ENCODE assay signal across 19 cellular contexts in the genomic region with DNA sequence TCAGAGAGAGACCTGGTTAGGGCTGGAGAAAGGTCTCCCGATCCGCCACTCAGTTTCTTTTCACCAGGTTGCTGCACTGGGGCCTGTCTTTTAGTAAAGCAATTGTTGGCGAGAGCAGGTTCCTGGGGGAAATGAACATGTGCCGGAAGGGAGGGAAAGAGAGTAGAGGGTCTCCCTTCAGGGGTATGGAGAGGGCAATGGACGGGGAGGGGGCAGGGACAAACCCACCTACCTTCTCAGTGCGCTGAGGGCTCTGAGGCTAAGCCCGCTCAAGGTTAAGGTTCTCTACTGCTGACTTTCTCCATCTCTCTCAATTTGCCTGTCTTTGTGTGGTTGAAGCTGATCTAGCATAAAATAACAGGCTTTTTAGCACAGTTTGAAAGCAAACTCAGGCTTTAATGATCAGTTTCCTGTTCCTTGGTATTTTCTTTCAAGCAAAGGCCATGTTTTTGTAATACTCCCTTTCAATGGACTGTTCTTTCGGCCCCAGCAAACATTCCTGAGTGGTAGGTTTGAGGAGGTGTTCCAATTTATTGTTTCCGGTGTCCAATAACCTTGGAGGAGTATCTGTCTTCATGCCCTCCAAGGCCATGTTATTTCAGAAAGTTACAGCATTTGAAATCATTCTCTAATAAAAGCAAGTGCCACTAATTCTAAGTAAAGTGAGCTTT. TPM values are rescaled to one million over a fixed set of nuclear protein-coding genes. Genes with fewer than 3 reads are reported as not detected.
A peak's percentile ranks its signal among the peaks of the same experiment; 100 is the strongest.
DNase-seq lines count a peak whose midpoint lies in the region; ATAC-seq, FAIRE-seq and TF ChIP-seq lines count a peak whose summit lies in the region.
"Had no signal": no experiment of that assay in that cellular context is flagged by ENCODE, and none has a peak within 500 bp of the region (broad histone marks: within the 10 kb centered on the region; RNA-seq: fewer than 3 reads in every experiment).

No MANE protein-coding gene starts in this region.

- H3K27ac ChIP-seq in K562 (ENCODE audit: extremely low read depth, low read depth, low read length): no peak overlapping the region

- H3K36me3 Mint-ChIP-seq in osteocyte (ENCODE audit: unreplicated experiment): peaks cover 10% of the 10 kb centered on the region

- CTCF ChIA-PET in K562 (lab: Yijun Ruan, JAX; ENCODE audit: low intra/inter-chr PET ratio): no interaction called here

- no peaks in the 10 kb centered on the region for H3K27me3 ChIP-seq in K562 (ENCODE audit: control insufficient read depth in 2 of 2, insufficient read depth in 2 of 2, low read length in 2 of 2)

- in situ Hi-C loops in K562 (cut with MboI): no loop called here

- no peak for TF ChIP-seq RAD21 in K562 (CRISPR knock-in tag; conservative IDR thresholded peaks at IDR 0.05 in 1 of 2, IDR thresholded peaks at IDR 0.05 in 1 of 2)

- H3K4me2 ChIP-seq in K562 (ENCODE audit: insufficient read depth, low read length): no peak overlapping the region

- no peaks in the 10 kb centered on the region for H4K20me1 ChIP-seq in K562 (replicated peaks; ENCODE audit: control insufficient read depth, insufficient read depth, low read length)

- TF ChIP-seq POLR2A in K562 (conservative IDR thresholded peaks at IDR 0.05): no peak

- no peaks in the 10 kb centered on the region for H3K9me3 ChIP-seq in K562 (replicated peaks; ENCODE audit: control insufficient read depth, insufficient read depth, low read depth, low read length)

- POLR2A ChIA-PET in K562 (lab: Yijun Ruan, JAX): interaction anchor here (0.6 to 1.0 kb wide), 2 partner anchors 20 to 130 kb away, joined by 3 read pairs; no protein-coding TSS in a partner anchor

- intact Hi-C loops in K562 (cut with micrococcal nuclease): no loop called here

- WGBS in K562 (ENCODE audit: insufficient coverage, low coverage, missing lambda C conversion rate): 68% methylated on average over 9 of the region's 9 CpGs

- FAIRE-seq in K562 (lab: Jason Lieb, UNC) (peak; percentile 60), D721Med (lab: Jason Lieb, UNC) (no peak)

- H3K27ac Mint-ChIP-seq in osteocyte (ENCODE audit: unreplicated experiment): peak overlapping the region; percentile 80
- H3K27ac Mint-ChIP-seq: B cell; CD4-positive, alpha-beta T cell; IgD-negative memory B cell had no signal

- BruUV-seq in K562 (replicated peaks; lab: Mats Ljungman, UMichigan): no TSS peak

- no peak overlapping the region for H3K9ac ChIP-seq in K562 (ENCODE audit: insufficient read depth in 1 of 2, low read depth in 2 of 2, low read length in 2 of 2)

- no peak for DNase-seq in K562 (ENCODE audit: extremely low read depth in 1 of 4, low spot score in 3 of 4)
- peak; percentile 97 for DNase-seq in left kidney (ENCODE audit: low read depth, low spot score)
- no peak for DNase-seq in osteocyte (ENCODE audit: extremely low spot score, unreplicated experiment)
- no peak for DNase-seq in D721Med (ENCODE audit: insufficient read length, low spot score)
- DNase-seq in LoVo (ENCODE audit: low spot score): no peak
- no peak for DNase-seq in NOMO-1 treated with DMSO at 0.1 percent for 48 hours (lab: John Stamatoyannopoulos, UW; ENCODE audit: unreplicated experiment)
- DNase-seq: Calu3; CD4-positive, alpha-beta T cell; DMS79; HCEC 1CT; NCI-H187 treated with DMSO at 0.1 percent for 48 hours; NCI-H446; NCI-H69; NK-92 treated with Interleukin-12 subunit alpha and Interleukin-12 subunit beta, amount 100 ng/mL, for 24 hours; OCI-M1; SHP77 treated with DMSO at 0.1 percent for 48 hours had no signal

- no peaks in the 10 kb centered on the region for H3K9me1 ChIP-seq in K562 (ENCODE audit: control insufficient read depth, insufficient read depth, low read length)

- no peaks in the 10 kb centered on the region for H3K9me3 Mint-ChIP-seq in osteocyte (ENCODE audit: unreplicated experiment)
- H3K9me3 Mint-ChIP-seq: CD4-positive, alpha-beta T cell; IgD-negative memory B cell had no signal

- TF ChIP-seq CTCF in K562 (IDR thresholded peaks at IDR 0.05 in 2 of 3, conservative IDR thresholded peaks at IDR 0.05 in 1 of 3; ENCODE audit: insufficient read depth in 2 of 3, low read depth in 1 of 3, low read length in 3 of 3) (no peak), osteocyte (IDR thresholded peaks at IDR 0.05) (no peak), D721Med (IDR thresholded peaks at IDR 0.05; ENCODE audit: insufficient read depth, missing control alignments) (no peak)

- H2AFZ ChIP-seq in K562 (ENCODE audit: low read depth, low read length): peak overlapping the region; percentile 64

- H3K27me3 Mint-ChIP-seq in osteocyte (ENCODE audit: unreplicated experiment): no peaks in the 10 kb centered on the region
- H3K27me3 Mint-ChIP-seq: B cell; CD4-positive, alpha-beta T cell; IgD-negative memory B cell had no signal

- no peaks in the 10 kb centered on the region for H3K79me2 ChIP-seq in K562 (ENCODE audit: control insufficient read depth, insufficient read depth, low read length)

- no peak for TF ChIP-seq EP300 in K562 (IDR thresholded peaks at IDR 0.05; ENCODE audit: low read length)

- H3K4me1 Mint-ChIP-seq in osteocyte (ENCODE audit: unreplicated experiment): peaks cover 32% of the 10 kb centered on the region
- H3K4me1 Mint-ChIP-seq: B cell, IgD-negative memory B cell had no signal

- H3K36me3 ChIP-seq in K562 (ENCODE audit: control insufficient read depth, insufficient read depth, low read length): no peaks in the 10 kb centered on the region

- H3K4me3 ChIP-seq in K562: no peak overlapping the region

- ATAC-seq in K562 (no peak), esophagus mucosa (no peak)

- no peaks in the 10 kb centered on the region; a peak in 1 of 5 replicates for H3K4me1 ChIP-seq in K562 (replicated peaks in 1 of 2; ENCODE audit: control insufficient read depth in 2 of 2, insufficient read depth in 2 of 2, low read length in 2 of 2)

- no peak overlapping the region for H3K4me3 Mint-ChIP-seq in osteocyte (ENCODE audit: unreplicated experiment)
- H3K4me3 Mint-ChIP-seq: B cell; CD4-positive, alpha-beta T cell; IgD-negative memory B cell had no signal

TF ChIP-seq in K562, 482 proteins besides CTCF, POLR2A, EP300 and RAD21:
- TF ChIP-seq, protein P1, sequence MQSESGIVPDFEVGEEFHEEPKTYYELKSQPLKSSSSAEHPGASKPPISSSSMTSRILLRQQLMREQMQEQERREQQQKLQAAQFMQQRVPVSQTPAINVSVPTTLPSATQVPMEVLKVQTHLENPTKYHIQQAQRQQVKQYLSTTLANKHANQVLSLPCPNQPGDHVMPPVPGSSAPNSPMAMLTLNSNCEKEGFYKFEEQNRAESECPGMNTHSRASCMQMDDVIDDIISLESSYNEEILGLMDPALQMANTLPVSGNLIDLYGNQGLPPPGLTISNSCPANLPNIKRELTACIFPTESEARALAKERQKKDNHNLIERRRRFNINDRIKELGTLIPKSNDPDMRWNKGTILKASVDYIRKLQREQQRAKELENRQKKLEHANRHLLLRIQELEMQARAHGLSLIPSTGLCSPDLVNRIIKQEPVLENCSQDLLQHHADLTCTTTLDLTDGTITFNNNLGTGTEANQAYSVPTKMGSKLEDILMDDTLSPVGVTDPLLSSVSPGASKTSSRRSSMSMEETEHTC (IDR thresholded peaks at IDR 0.05): no peak
- TF ChIP-seq IFI16 (CRISPR knock-in tag; IDR thresholded peaks at IDR 0.05): no peak

RNA-seq across cellular contexts. Expression of gene TRAF1, which starts 25.5 kb away (rescaled TPM):
- 2.6 and 5.9 TPM in 2 replicates for total RNA-seq in K562 (2011; cell fraction: chromatin; rRNA removed; ENCODE audit: low replicate concordance)
- total RNA-seq in K562 (2011; cell fraction: nucleolus; rRNA removed): 3.0 and 4.3 TPM in 2 replicates
- total RNA-seq in K562 (2011; cell fraction: nucleoplasm; rRNA removed): 2.1 and 2.3 TPM in 2 replicates
- total RNA-seq in K562 (2014; rRNA removed): not detected in 2 replicates
- total RNA-seq in K562 (2014; rRNA removed; fragmentation: Illumina TruSeq; extraction: Trizol): 0.04 TPM in 1 of 2 replicates, not detected in the other
- 0.04 TPM in 1 of 2 replicates, not detected in the other for total RNA-seq in K562 (2015; rRNA removed; fragmentation: Illumina TruSeq; extraction: Trizol)
- total RNA-seq in K562 (2021): 0.38 and 0.47 TPM in 2 replicates
- 0.37 and 1.1 TPM in 2 replicates for polyA plus RNA-seq in K562 (2011; rRNA removed)
- 0.29 and 1.3 TPM in 2 replicates for polyA plus RNA-seq in K562 (2011; cell fraction: cytosol; rRNA removed)
- 0.18 and 1.4 TPM in 2 replicates for polyA plus RNA-seq in K562 (2011; cell fraction: nucleus; rRNA removed)
- polyA plus RNA-seq in K562 (2012): 0.13 and 0.18 TPM in 2 replicates
- polyA plus RNA-seq in K562 (2014; fragmentation: Illumina TruSeq; extraction: Trizol): 0.06 and 0.12 TPM in 2 replicates
- polyA plus RNA-seq in K562 (2014; fragmentation: Nextera tagmentation; extraction: Ambion mirVana): under 1 TPM in 1 of 2 experiments, not detected in 1; 0.01 TPM
- polyA plus RNA-seq in K562 (2014; rRNA removed): 0.01 and 0.03 TPM in 2 replicates
- 1.3 and 3.1 TPM in 2 replicates for polyA minus RNA-seq in K562 (2011; rRNA and poly(A)+ RNA removed)
- 0.76 TPM in 1 of 2 replicates, not detected in the other for polyA minus RNA-seq in K562 (2011; cell fraction: cytosol; rRNA and poly(A)+ RNA removed)
- polyA minus RNA-seq in K562 (2011; cell fraction: nucleus; rRNA and poly(A)+ RNA removed): 0.89 and 2.3 TPM in 2 replicates
- 7.1 and 7.8 TPM in 2 replicates for total RNA-seq in osteocyte
- total RNA-seq in esophagus mucosa: 1.2 TPM
